Comparison of ENCODE assay signal across 8 cellular contexts in the genomic region with DNA sequence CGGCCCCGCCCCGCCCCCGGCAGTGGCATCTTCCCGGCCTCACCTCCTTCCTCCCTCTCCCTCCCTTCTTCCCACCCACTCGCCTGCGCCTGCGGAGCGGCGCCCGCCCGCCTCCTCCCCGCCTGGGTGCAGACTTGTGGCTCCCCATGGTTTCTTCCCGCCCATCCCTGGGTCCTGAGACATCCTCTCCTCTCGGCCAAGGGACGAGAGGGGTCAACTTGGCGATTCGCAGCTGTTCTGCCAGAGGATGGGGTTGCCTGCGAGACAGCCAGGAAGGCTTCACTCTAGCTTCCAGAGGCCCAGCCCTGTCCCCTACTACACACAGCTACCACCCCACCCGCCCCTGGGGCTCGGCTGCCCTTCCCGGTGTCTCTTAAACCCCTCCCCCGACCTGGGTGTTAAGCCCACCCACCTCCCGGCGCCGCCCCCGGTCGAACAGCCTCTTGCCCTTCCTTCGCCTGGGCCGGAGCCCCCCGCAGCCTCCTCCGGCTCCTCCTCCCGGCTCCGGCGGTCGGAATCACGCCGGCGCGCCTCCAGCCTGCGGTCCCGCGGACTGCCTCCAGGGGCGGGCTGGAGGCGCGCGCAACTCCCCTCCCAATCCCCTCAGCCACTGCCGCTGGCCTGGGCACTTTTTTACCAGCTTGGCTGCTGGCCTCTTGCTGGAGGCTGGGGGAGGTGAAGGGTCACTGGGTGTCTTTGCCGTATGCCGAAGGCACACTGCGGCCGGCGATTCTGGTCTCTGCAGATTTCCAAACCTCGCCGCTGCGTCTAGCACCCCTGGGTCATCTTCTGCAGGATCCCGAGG. TPM values are rescaled to one million over a fixed set of nuclear protein-coding genes. Genes with fewer than 3 reads are reported as not detected.
DNase-seq lines count a peak whose midpoint lies in the region; ATAC-seq and TF ChIP-seq lines count a peak whose summit lies in the region.

No MANE protein-coding gene starts in this region.

- H3K4me3 ChIP-seq in foreskin fibroblast (ENCODE audit: low read depth in 1 of 2, low read length in 2 of 2) (peak overlapping the region; percentile 89 to 92), neural progenitor cell (peak overlapping the region; percentile 67)

- H3K27ac ChIP-seq in KOPT-K1 (ENCODE audit: low read depth, low read length, poor library complexity, severe bottlenecking) (peak overlapping the region; percentile 99), neural progenitor cell (peak overlapping the region; percentile 40)

- H3K27ac Mint-ChIP-seq in neural progenitor cell, result peak overlapping the region; percentile 42

- peaks cover 31% of the 10 kb centered on the region for H3K4me1 Mint-ChIP-seq in neural progenitor cell

- peak overlapping the region; percentile 91 for H3K4me3 Mint-ChIP-seq in neural progenitor cell

- H2AFZ ChIP-seq in neural progenitor cell (replicated peaks), result peak overlapping the region; percentile 89

- H3K4me1 ChIP-seq in neural progenitor cell, result peaks cover 36% of the 10 kb centered on the region

- TF ChIP-seq CTCF in foreskin fibroblast (IDR thresholded peaks at IDR 0.05; ENCODE audit: low read depth, low read length), result peak; percentile 81
- TF ChIP-seq CTCF in neural progenitor cell (IDR thresholded peaks at IDR 0.05), result peak; percentile 79

- H3K27me3 ChIP-seq in neural progenitor cell, result peaks cover 37% of the 10 kb centered on the region

- H3K4me2 ChIP-seq in neural progenitor cell, result peak overlapping the region; percentile 95

- peak; percentile 43 for ATAC-seq in GM21717 (IDR thresholded peaks at IDR 0.05; ENCODE audit: unreplicated experiment)

- H3K36me3 ChIP-seq in KOPT-K1 (ENCODE audit: insufficient read depth, low read length) (peaks cover 7% of the 10 kb centered on the region; the same call in 1 of the 2 replicates), neural progenitor cell (no peaks in the 10 kb centered on the region)

- no peaks in the 10 kb centered on the region for H3K36me3 Mint-ChIP-seq in neural progenitor cell

- H3K9me3 Mint-ChIP-seq in neural progenitor cell, result peaks cover 3% of the 10 kb centered on the region

- H3K9me3 ChIP-seq in KOPT-K1 (ENCODE audit: insufficient read depth, low read length, poor library complexity, severe bottlenecking), result no peaks in the 10 kb centered on the region
- no peaks in the 10 kb centered on the region for H3K9me3 ChIP-seq in neural progenitor cell (ENCODE audit: low read depth)

- H3K9ac ChIP-seq in neural progenitor cell, result no peak overlapping the region

- peaks cover 9% of the 10 kb centered on the region for H4K20me1 ChIP-seq in neural progenitor cell (ENCODE audit: low read depth)

- peaks cover 64% of the 10 kb centered on the region for H3F3A ChIP-seq in neural progenitor cell (ENCODE audit: low read depth)

- peaks cover 37% of the 10 kb centered on the region for H3K79me2 ChIP-seq in neural progenitor cell (ENCODE audit: low read depth)

- TF ChIP-seq POLR2A in Raji (IDR thresholded peaks at IDR 0.05; ENCODE audit: insufficient read depth, low read depth, low read length), result peak; percentile 57; the same call in 1 of the 2 replicates

- DNase-seq in DMS79 (lab: John Stamatoyannopoulos, UW), result peak; percentile 21
- peak; percentile 64 for DNase-seq in activated gamma-delta T cell treated with Interleukin-2 at 50 U/mL for 16 hours
- peak; percentile 90 to 96 for DNase-seq in foreskin fibroblast
- peak; percentile 96 for DNase-seq in neural progenitor cell (ENCODE audit: low spot score)
- peak; percentile 72 for DNase-seq in stromal cell of bone marrow (ENCODE audit: low read depth)

- H3K27me3 Mint-ChIP-seq in neural progenitor cell (ENCODE audit: insufficient read depth, low read depth), result peaks cover 34% of the 10 kb centered on the region

RNA-seq across cellular contexts. Expression of a gene that starts 1.9 kb away (rescaled TPM):
- 1.7 and 2.3 TPM in 2 replicates for total RNA-seq in neural progenitor cell (ENCODE audit: low replicate concordance)

Comparison
In these comparisons a context has a peak if more than half of its experiments do, and no peak if none do; other contexts are left out.
1. Peak in every context shown above with its lines: DNase-seq, ATAC-seq, H3K4me3 ChIP-seq and H3K27ac ChIP-seq.
2. DNase-seq: peak in every context shown above with its lines; median percentile 96 in neural progenitor cell; 93 in foreskin fibroblast; 72 in stromal cell of bone marrow; 64 in activated gamma-delta T cell treated with Interleukin-2 at 50 U/mL for 16 hours; 21 in DMS79.